11 cellular contexts compared by ENCODE assay signal in the genomic region with DNA sequence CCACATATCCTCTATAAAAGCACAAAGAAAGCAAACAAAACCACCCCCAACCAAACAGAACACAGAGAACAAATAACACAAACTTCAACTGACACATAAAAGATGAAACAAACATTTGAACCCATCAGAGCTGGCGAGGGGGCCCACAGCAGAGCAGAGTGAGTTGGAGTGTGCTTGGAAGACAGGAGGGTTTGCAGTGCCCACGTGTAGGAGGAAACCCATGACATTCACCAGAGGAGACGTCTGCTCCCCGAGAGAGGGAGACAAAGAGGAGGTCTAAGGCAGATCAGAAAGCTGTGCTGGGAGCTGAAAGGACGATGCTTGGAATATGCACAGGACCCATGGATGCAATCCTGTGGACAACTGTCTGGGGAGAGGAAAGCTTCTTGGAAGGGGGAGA. TPM values are rescaled to one million over a fixed set of nuclear protein-coding genes. Genes with fewer than 3 reads are reported as not detected.
A peak's percentile ranks its signal among the peaks of the same experiment; 100 is the strongest.
DNase-seq lines count a peak whose midpoint lies in the region; ATAC-seq and TF ChIP-seq lines count a peak whose summit lies in the region.
"Had no signal": no experiment of that assay in that cellular context is flagged by ENCODE, and none has a peak within 500 bp of the region (broad histone marks: within the 10 kb centered on the region; RNA-seq: fewer than 3 reads in every experiment).

No MANE protein-coding gene starts in this region.

- no peaks in the 10 kb centered on the region for H3K36me3 Mint-ChIP-seq in activated CD8-positive, alpha-beta memory T cell treated with anti-CD3 and anti-CD28 coated beads, Interleukin-2, amount 10 ng/mL, durations not matched to agents 7 days and 5 days

- H3K4me1 Mint-ChIP-seq in activated CD8-positive, alpha-beta memory T cell treated with anti-CD3 and anti-CD28 coated beads, Interleukin-2, amount 10 ng/mL, durations not matched to agents 7 days and 5 days = no peaks in the 10 kb centered on the region

- CTCF ChIA-PET in activated CD8-positive, alpha-beta memory T cell treated with anti-CD3 and anti-CD28 coated beads, Interleukin-2, amount 10 ng/mL, durations not matched to agents 7 days and 5 days (lab: Charles Lee) = interaction anchor here (0.6 to 2.2 kb wide), 6 partner anchors 8 to 56 kb away, joined by 3 to 6 read pairs (median 4); no protein-coding TSS in a partner anchor

- H3K4me3 ChIP-seq in AG10803 (ENCODE audit: low read length) = no peak overlapping the region
- H3K4me3 ChIP-seq: dorsolateral prefrontal cortex, Peyer's patch had no signal

- peak; percentile 70 for ATAC-seq in GM18861 (IDR thresholded peaks at IDR 0.05; ENCODE audit: unreplicated experiment)
- ATAC-seq in HG03521 (IDR thresholded peaks at IDR 0.05; ENCODE audit: unreplicated experiment) = no peak
- no peak for ATAC-seq in activated CD8-positive, alpha-beta memory T cell treated with anti-CD3 and anti-CD28 coated beads, Interleukin-2, amount 10 ng/mL, durations not matched to agents 7 days and 5 days

- DNase-seq in AG10803 (ENCODE audit: low read depth) (peak; percentile 48), NCI-H226 (peak; percentile 13), fibroblast of gingiva (ENCODE audit: low read depth) (peak; percentile 20), germinal center (ENCODE audit: low spot score) (no peak)
- DNase-seq in stimulated activated naive CD4-positive, alpha-beta T cell treated with Interleukin-2 at 50 U/mL for 16 hours (lab: John Stamatoyannopoulos, UW) = no peak
- no peak for DNase-seq in activated CD8-positive, alpha-beta memory T cell treated with anti-CD3 and anti-CD28 coated beads, Interleukin-2, amount 10 ng/mL, durations not matched to agents 7 days and 5 days
- DNase-seq: dorsolateral prefrontal cortex, Peyer's patch, right cardiac atrium had no signal

- no peak overlapping the region for H3K27ac Mint-ChIP-seq in activated CD8-positive, alpha-beta memory T cell treated with anti-CD3 and anti-CD28 coated beads, Interleukin-2, amount 10 ng/mL, durations not matched to agents 7 days and 5 days

- H3K27me3 Mint-ChIP-seq in activated CD8-positive, alpha-beta memory T cell treated with anti-CD3 and anti-CD28 coated beads, Interleukin-2, amount 10 ng/mL, durations not matched to agents 7 days and 5 days = peaks cover 9% of the 10 kb centered on the region

- H3K9me3 Mint-ChIP-seq in activated CD8-positive, alpha-beta memory T cell treated with anti-CD3 and anti-CD28 coated beads, Interleukin-2, amount 10 ng/mL, durations not matched to agents 7 days and 5 days (ENCODE audit: low read depth) = no peaks in the 10 kb centered on the region

- no peak overlapping the region for H3K4me3 Mint-ChIP-seq in activated CD8-positive, alpha-beta memory T cell treated with anti-CD3 and anti-CD28 coated beads, Interleukin-2, amount 10 ng/mL, durations not matched to agents 7 days and 5 days

- peak; percentile 65 for TF ChIP-seq CTCF in AG10803 (conservative IDR thresholded peaks at IDR 0.05; ENCODE audit: low read length)

RNA-seq across cellular contexts. Expression of gene MRPL36, which starts 27.0 kb away (rescaled TPM):
- 10 to 100 TPM; 62.0 to 84.7 TPM for total RNA-seq in activated CD8-positive, alpha-beta memory T cell treated with anti-CD3 and anti-CD28 coated beads, Interleukin-2, amount 10 ng/mL, durations not matched to agents 7 days and 5 days

RNA-seq across cellular contexts. Expression of gene NDUFS6, which starts 28.6 kb away (rescaled TPM):
- 10 to 100 TPM; 35.2 to 37.5 TPM for total RNA-seq in activated CD8-positive, alpha-beta memory T cell treated with anti-CD3 and anti-CD28 coated beads, Interleukin-2, amount 10 ng/mL, durations not matched to agents 7 days and 5 days

Comparison
In these comparisons a context has a peak if more than half of its experiments do, and no peak if none do; other contexts are left out.
1. DNase-seq: peak in AG10803 (single experiment), NCI-H226 (single experiment) and fibroblast of gingiva (single experiment); none in germinal center (single experiment), stimulated activated naive CD4-positive, alpha-beta T cell treated with Interleukin-2 at 50 U/mL for 16 hours (single experiment) and activated CD8-positive, alpha-beta memory T cell treated with anti-CD3 and anti-CD28 coated beads, Interleukin-2, amount 10 ng/mL, durations not matched to agents 7 days and 5 days (single experiment).